In genomic region chr2:122863516-122863915, GRCh38 we compare ENCODE assay signal across 23 cellular contexts.
A peak's percentile ranks its signal among the peaks of the same experiment; 100 is the strongest.
DNase-seq lines count a peak whose midpoint lies in the region; ATAC-seq, FAIRE-seq and TF ChIP-seq lines count a peak whose summit lies in the region.
"Had no signal": no experiment of that assay in that cellular context is flagged by ENCODE, and none has a peak within 500 bp of the region (broad histone marks: within the 10 kb centered on the region; RNA-seq: fewer than 3 reads in every experiment).

No MANE protein-coding gene starts in this region.

- DNase-seq in GM12892 (ENCODE audit: insufficient read length) (no peak), NCI-H524 treated with DMSO at 0.1 percent for 48 hours (lab: John Stamatoyannopoulos, UW) (peak; percentile 81), NCI-H345 treated with DMSO at 0.1 percent for 48 hours (lab: John Stamatoyannopoulos, UW; ENCODE audit: unreplicated experiment) (no peak), GM10266 (ENCODE audit: extremely low spot score) (no peak), cerebellum (ENCODE audit: low spot score) (no peak)
- DNase-seq: activated CD4-positive, alpha-beta memory T cell treated with anti-CD3 and anti-CD28 coated beads, Interleukin-2, amount 10 ng/mL, durations not matched to agents 7 days and 5 days; activated naive CD8-positive, alpha-beta T cell treated with anti-CD3 and anti-CD28 coated beads for 36 hours; activated T-cell treated with anti-CD3 and anti-CD28 coated beads, Interleukin-2, amount 50 U/mL, for 4 hours; CD8-positive, alpha-beta memory T cell; cortex of kidney; EL; hypothalamus; kidney; naive thymus-derived CD8-positive, alpha-beta T cell; NCI-H1930; NK-92 treated with Interleukin-12 subunit alpha and Interleukin-12 subunit beta, amount 100 ng/mL, for 24 hours; posterior cingulate gyrus; uterus had no signal

- ATAC-seq in GM19324 (IDR thresholded peaks at IDR 0.05; ENCODE audit: low FRiP score, unreplicated experiment) (peak; percentile 80), HG02840 (IDR thresholded peaks at IDR 0.05; ENCODE audit: low FRiP score, unreplicated experiment) (peak; percentile 87), GM19397 (IDR thresholded peaks at IDR 0.05; ENCODE audit: unreplicated experiment) (no peak)
- ATAC-seq: activated T-cell treated with anti-CD3 and anti-CD28 coated beads, Interleukin-2, amount 50 U/mL, for 4 hours; naive thymus-derived CD8-positive, alpha-beta T cell had no signal

- TF ChIP-seq CTCF in GM10266 (IDR thresholded peaks at IDR 0.05; ENCODE audit: control insufficient read depth, insufficient read depth, low read depth, missing control alignments): no peak

- peak; percentile 44 for FAIRE-seq in GM12892 (lab: Jason Lieb, UNC)
- FAIRE-seq: endothelial cell of umbilical vein, GM12891, kidney had no signal

- no peak for TF ChIP-seq POLR2A in GM12892 (IDR thresholded peaks at IDR 0.05; ENCODE audit: low read depth, low read length)
